Comparison of ENCODE assay signal across 24 cellular contexts in genomic region chr17:29956225-29956624, GRCh38. TPM values are rescaled to one million over a fixed set of nuclear protein-coding genes. Genes with fewer than 3 reads are reported as not detected.
A peak's percentile ranks its signal among the peaks of the same experiment; 100 is the strongest.
DNase-seq lines count a peak whose midpoint lies in the region; ATAC-seq, FAIRE-seq and TF ChIP-seq lines count a peak whose summit lies in the region.
"Had no signal": no experiment of that assay in that cellular context is flagged by ENCODE, and none has a peak within 500 bp of the region (broad histone marks: within the 10 kb centered on the region; RNA-seq: fewer than 3 reads in every experiment).

No MANE protein-coding gene starts in this region.

- H3K4me3 ChIP-seq in lower lobe of right lung: no peak overlapping the region

- no peaks in the 10 kb centered on the region for H3K4me1 Mint-ChIP-seq in activated T-helper 1 cell treated with anti-CD3 and anti-CD28 coated beads, Interleukin-12 subunit alpha, Interleukin-12 subunit beta, Interleukin-2, Interleukin-4 antibody, amounts not matched to agents 30 ng/mL and 10 ng/mL and 1 ng/mL, durations not matched to agents 14 hours and 24 hours and 36 hours (ENCODE audit: low read depth)
- H3K4me1 Mint-ChIP-seq in activated T-helper 2 cell treated with anti-CD3 and anti-CD28 coated beads, Interferon-gamma antibody, Interleukin-2, Interleukin-4, amounts not matched to agents 10 μg/mL and 5 μg/mL and 100 μg/mL, durations not matched to agents 14 hours and 24 hours and 36 hours (ENCODE audit: low read depth): no peaks in the 10 kb centered on the region

- no peaks in the 10 kb centered on the region for H3K36me3 ChIP-seq in lower lobe of right lung

- no peak overlapping the region for H3K27ac Mint-ChIP-seq in activated T-helper 1 cell treated with anti-CD3 and anti-CD28 coated beads, Interleukin-12 subunit alpha, Interleukin-12 subunit beta, Interleukin-2, Interleukin-4 antibody, amounts not matched to agents 30 ng/mL and 10 ng/mL and 1 ng/mL, durations not matched to agents 14 hours and 24 hours and 36 hours
- H3K27ac Mint-ChIP-seq in activated T-helper 2 cell treated with anti-CD3 and anti-CD28 coated beads, Interferon-gamma antibody, Interleukin-2, Interleukin-4, amounts not matched to agents 10 μg/mL and 5 μg/mL and 100 μg/mL, durations not matched to agents 14 hours and 24 hours and 36 hours: no peak overlapping the region
- H3K27ac Mint-ChIP-seq: CD4-positive, alpha-beta T cell; T-helper 2 cell treated with Interferon-gamma antibody and Interleukin-4, amounts not matched to agents 5 μg/mL and 100 μg/mL, for 36 hours had no signal

- no peaks in the 10 kb centered on the region for H3K36me3 Mint-ChIP-seq in activated T-helper 1 cell treated with anti-CD3 and anti-CD28 coated beads, Interleukin-12 subunit alpha, Interleukin-12 subunit beta, Interleukin-2, Interleukin-4 antibody, amounts not matched to agents 30 ng/mL and 10 ng/mL and 1 ng/mL, durations not matched to agents 14 hours and 24 hours and 36 hours (ENCODE audit: low read depth)
- H3K36me3 Mint-ChIP-seq in activated T-helper 2 cell treated with anti-CD3 and anti-CD28 coated beads, Interferon-gamma antibody, Interleukin-2, Interleukin-4, amounts not matched to agents 10 μg/mL and 5 μg/mL and 100 μg/mL, durations not matched to agents 14 hours and 24 hours and 36 hours (ENCODE audit: low read depth): no peaks in the 10 kb centered on the region

- no peaks in the 10 kb centered on the region for H3K4me1 ChIP-seq in lower lobe of right lung

- intact Hi-C loops in lower lobe of right lung (cut with DNase I): no loop called here
- intact Hi-C loops in activated T-helper 1 cell treated with anti-CD3 and anti-CD28 coated beads, Interleukin-12 subunit alpha, Interleukin-12 subunit beta, Interleukin-2, Interleukin-4 antibody, amounts not matched to agents 30 ng/mL and 10 ng/mL and 1 ng/mL, durations not matched to agents 14 hours and 24 hours and 36 hours (cut with micrococcal nuclease): no loop called here
- intact Hi-C loops in activated T-helper 2 cell treated with anti-CD3 and anti-CD28 coated beads, Interferon-gamma antibody, Interleukin-2, Interleukin-4, amounts not matched to agents 10 μg/mL and 5 μg/mL and 100 μg/mL, durations not matched to agents 14 hours and 24 hours and 36 hours (cut with micrococcal nuclease): no loop called here

- TF ChIP-seq CTCF in lower lobe of right lung (IDR thresholded peaks at IDR 0.05): no peak

- H3K27me3 Mint-ChIP-seq in activated T-helper 1 cell treated with anti-CD3 and anti-CD28 coated beads, Interleukin-12 subunit alpha, Interleukin-12 subunit beta, Interleukin-2, Interleukin-4 antibody, amounts not matched to agents 30 ng/mL and 10 ng/mL and 1 ng/mL, durations not matched to agents 14 hours and 24 hours and 36 hours (ENCODE audit: insufficient read depth): peaks cover 1% of the 10 kb centered on the region
- no peaks in the 10 kb centered on the region for H3K27me3 Mint-ChIP-seq in activated T-helper 2 cell treated with anti-CD3 and anti-CD28 coated beads, Interferon-gamma antibody, Interleukin-2, Interleukin-4, amounts not matched to agents 10 μg/mL and 5 μg/mL and 100 μg/mL, durations not matched to agents 14 hours and 24 hours and 36 hours (ENCODE audit: low read depth)
- H3K27me3 Mint-ChIP-seq: CD4-positive, alpha-beta T cell had no signal

- no peaks in the 10 kb centered on the region for H3K9me3 ChIP-seq in lower lobe of right lung

- no peak for FAIRE-seq in HTR-8/SVneo (lab: Jason Lieb, UNC)
- FAIRE-seq: G401.6, GM12892, RCC 7860 had no signal

- no peak overlapping the region for H3K27ac ChIP-seq in lower lobe of right lung

- no peaks in the 10 kb centered on the region for H3K27me3 ChIP-seq in lower lobe of right lung (ENCODE audit: low read depth)

- H3K9me3 Mint-ChIP-seq in activated T-helper 1 cell treated with anti-CD3 and anti-CD28 coated beads, Interleukin-12 subunit alpha, Interleukin-12 subunit beta, Interleukin-2, Interleukin-4 antibody, amounts not matched to agents 30 ng/mL and 10 ng/mL and 1 ng/mL, durations not matched to agents 14 hours and 24 hours and 36 hours: peaks cover 11% of the 10 kb centered on the region
- H3K9me3 Mint-ChIP-seq in activated T-helper 2 cell treated with anti-CD3 and anti-CD28 coated beads, Interferon-gamma antibody, Interleukin-2, Interleukin-4, amounts not matched to agents 10 μg/mL and 5 μg/mL and 100 μg/mL, durations not matched to agents 14 hours and 24 hours and 36 hours: peaks cover 12% of the 10 kb centered on the region

- no peak overlapping the region for H3K4me3 Mint-ChIP-seq in activated T-helper 1 cell treated with anti-CD3 and anti-CD28 coated beads, Interleukin-12 subunit alpha, Interleukin-12 subunit beta, Interleukin-2, Interleukin-4 antibody, amounts not matched to agents 30 ng/mL and 10 ng/mL and 1 ng/mL, durations not matched to agents 14 hours and 24 hours and 36 hours
- no peak overlapping the region for H3K4me3 Mint-ChIP-seq in activated T-helper 2 cell treated with anti-CD3 and anti-CD28 coated beads, Interferon-gamma antibody, Interleukin-2, Interleukin-4, amounts not matched to agents 10 μg/mL and 5 μg/mL and 100 μg/mL, durations not matched to agents 14 hours and 24 hours and 36 hours (ENCODE audit: low read depth)
- H3K4me3 Mint-ChIP-seq: CD4-positive, alpha-beta T cell; T-helper 2 cell treated with Interferon-gamma antibody and Interleukin-4, amounts not matched to agents 5 μg/mL and 100 μg/mL, for 36 hours had no signal

- peak; percentile 26 for DNase-seq in SIG-M5 treated with dmso at 0.1 percent for 504 hours (lab: John Stamatoyannopoulos, UW; ENCODE audit: unreplicated experiment)
- no peak for DNase-seq in SIG-M5 (lab: John Stamatoyannopoulos, UW)
- peak; percentile 50 for DNase-seq in NOMO-1 treated with DMSO at 0.1 percent for 48 hours (lab: John Stamatoyannopoulos, UW; ENCODE audit: unreplicated experiment)
- no peak for DNase-seq in lower lobe of right lung
- DNase-seq in activated T-helper 1 cell treated with anti-CD3 and anti-CD28 coated beads, Interleukin-12 subunit alpha, Interleukin-12 subunit beta, Interleukin-2, Interleukin-4 antibody, amounts not matched to agents 30 ng/mL and 10 ng/mL and 1 ng/mL, durations not matched to agents 14 hours and 24 hours and 36 hours (ENCODE audit: low spot score): no peak
- DNase-seq in activated T-helper 2 cell treated with anti-CD3 and anti-CD28 coated beads, Interferon-gamma antibody, Interleukin-2, Interleukin-4, amounts not matched to agents 10 μg/mL and 5 μg/mL and 100 μg/mL, durations not matched to agents 14 hours and 24 hours and 36 hours (ENCODE audit: low spot score): no peak
- no peak for DNase-seq in GF-D8 (lab: John Stamatoyannopoulos, UW)
- DNase-seq in HTR-8/SVneo (ENCODE audit: insufficient read length, low spot score): no peak
- DNase-seq: CD4-positive, alpha-beta T cell; DMS79 treated with DMSO at 0.1 percent for 48 hours; GOT3; Kasumi-1; NCI-H1092; NCI-H1694; NCI-H2107; NCI-H226; NCI-H526 treated with DMSO at 0.1 percent for 48 hours; SHP77; SW 1271 had no signal

- ATAC-seq in lower lobe of right lung: peak; percentile 18 to 60

RNA-seq across cellular contexts. Expression of gene EFCAB5, which starts 14.8 kb away (rescaled TPM):
- total RNA-seq in lower lobe of right lung: 1.8 TPM
- 0.60 and 0.78 TPM in 2 replicates for total RNA-seq in activated T-helper 1 cell treated with anti-CD3 and anti-CD28 coated beads, Interleukin-12 subunit alpha, Interleukin-12 subunit beta, Interleukin-2, Interleukin-4 antibody, amounts not matched to agents 30 ng/mL and 10 ng/mL and 1 ng/mL, durations not matched to agents 14 hours and 24 hours and 36 hours
- 0.64 and 0.94 TPM in 2 replicates for total RNA-seq in activated T-helper 2 cell treated with anti-CD3 and anti-CD28 coated beads, Interferon-gamma antibody, Interleukin-2, Interleukin-4, amounts not matched to agents 10 μg/mL and 5 μg/mL and 100 μg/mL, durations not matched to agents 14 hours and 24 hours and 36 hours
- total RNA-seq: A172 had no signal

RNA-seq across cellular contexts. Expression of gene SSH2, which starts 26.2 kb away (rescaled TPM):
- total RNA-seq in lower lobe of right lung: 105 TPM
- total RNA-seq in activated T-helper 1 cell treated with anti-CD3 and anti-CD28 coated beads, Interleukin-12 subunit alpha, Interleukin-12 subunit beta, Interleukin-2, Interleukin-4 antibody, amounts not matched to agents 30 ng/mL and 10 ng/mL and 1 ng/mL, durations not matched to agents 14 hours and 24 hours and 36 hours: 40.7 and 43.6 TPM in 2 replicates
- 39.2 and 44.2 TPM in 2 replicates for total RNA-seq in activated T-helper 2 cell treated with anti-CD3 and anti-CD28 coated beads, Interferon-gamma antibody, Interleukin-2, Interleukin-4, amounts not matched to agents 10 μg/mL and 5 μg/mL and 100 μg/mL, durations not matched to agents 14 hours and 24 hours and 36 hours

Comparison
In these comparisons a context has a peak if more than half of its experiments do, and no peak if none do; other contexts are left out.
1. DNase-seq: peak in SIG-M5 treated with dmso at 0.1 percent for 504 hours (single experiment) and NOMO-1 treated with DMSO at 0.1 percent for 48 hours (single experiment); none in SIG-M5 (single experiment), lower lobe of right lung (single experiment), activated T-helper 1 cell treated with anti-CD3 and anti-CD28 coated beads, Interleukin-12 subunit alpha, Interleukin-12 subunit beta, Interleukin-2, Interleukin-4 antibody, amounts not matched to agents 30 ng/mL and 10 ng/mL and 1 ng/mL, durations not matched to agents 14 hours and 24 hours and 36 hours (single experiment), activated T-helper 2 cell treated with anti-CD3 and anti-CD28 coated beads, Interferon-gamma antibody, Interleukin-2, Interleukin-4, amounts not matched to agents 10 μg/mL and 5 μg/mL and 100 μg/mL, durations not matched to agents 14 hours and 24 hours and 36 hours (single experiment), GF-D8 (single experiment) and HTR-8/SVneo (single experiment).